1 cellular context compared by ENCODE assay signal in genomic region chr9:34589656-34590375, GRCh38.
TF ChIP-seq lines count a peak whose summit lies in the region.

CNTFR (minus strand) TSS chr9:34589724; CDS start chr9:34568981, 20,743 bp downstream.

TF ChIP-seq in HepG2, 621 proteins besides CTCF, POLR2A, EP300 and RAD21 (continued from another document):
- TF ChIP-seq ATF2 (CRISPR knock-in tag; IDR thresholded peaks at IDR 0.05): no peak
